In genomic region chr7:127417346-127417745, GRCh38 we compare ENCODE assay signal across 10 cellular contexts. TPM values are rescaled to one million over a fixed set of nuclear protein-coding genes. Genes with fewer than 3 reads are reported as not detected.
DNase-seq lines count a peak whose midpoint lies in the region; ATAC-seq, FAIRE-seq and TF ChIP-seq lines count a peak whose summit lies in the region.
"Had no signal": no experiment of that assay in that cellular context is flagged by ENCODE, and none has a peak within 500 bp of the region (broad histone marks: within the 10 kb centered on the region; RNA-seq: fewer than 3 reads in every experiment).

No MANE protein-coding gene starts in this region.

- no peaks in the 10 kb centered on the region for H3K36me3 ChIP-seq in Karpas-422 (ENCODE audit: insufficient read depth, low read length)
- no peaks in the 10 kb centered on the region for H3K36me3 ChIP-seq in heart left ventricle
- H3K36me3 ChIP-seq in adrenal gland (replicated peaks in 1 of 2) = no peaks in the 10 kb centered on the region

- H3K27me3 ChIP-seq in Karpas-422 (ENCODE audit: low read length) = no peaks in the 10 kb centered on the region
- peaks cover 0 to 8% (median 0%) of the 10 kb centered on the region in 9 donors for H3K27me3 ChIP-seq in heart left ventricle
- H3K27me3 ChIP-seq in adrenal gland = peaks cover 4% of the 10 kb centered on the region

- H3K27me3 Mint-ChIP-seq in activated CD4-positive, alpha-beta memory T cell treated with anti-CD3 and anti-CD28 coated beads, Interleukin-2, amount 10 ng/mL, durations not matched to agents 7 days and 5 days = peaks cover 2% of the 10 kb centered on the region

- peak; percentile 5 for FAIRE-seq in GM12891 (lab: Jason Lieb, UNC)
- FAIRE-seq: H1 had no signal

- no peak overlapping the region for H3K9ac ChIP-seq in Karpas-422 (ENCODE audit: low read length)

- H3K4me3 ChIP-seq in Karpas-422 (ENCODE audit: low read length) (no peak overlapping the region), heart left ventricle (no peak overlapping the region), adrenal gland (no peak overlapping the region)

- no peak overlapping the region for H3K4me3 Mint-ChIP-seq in activated CD4-positive, alpha-beta memory T cell treated with anti-CD3 and anti-CD28 coated beads, Interleukin-2, amount 10 ng/mL, durations not matched to agents 7 days and 5 days

- no peaks in the 10 kb centered on the region for H3K79me2 ChIP-seq in Karpas-422 (ENCODE audit: low read length)

- H4K20me1 ChIP-seq in Karpas-422 (ENCODE audit: insufficient read depth, low read depth, low read length) = no peaks in the 10 kb centered on the region

- DNase-seq in GM12891 (ENCODE audit: insufficient read length, low spot score) (no peak), Karpas-422 (no peak), NCI-H2107 (lab: John Stamatoyannopoulos, UW) (no peak), heart left ventricle (no peak), adrenal gland (no peak)
- no peak for DNase-seq in activated CD4-positive, alpha-beta memory T cell treated with anti-CD3 and anti-CD28 coated beads, Interleukin-2, amount 10 ng/mL, durations not matched to agents 7 days and 5 days
- DNase-seq: activated CD4-positive, CD25-positive, alpha-beta regulatory T cell had no signal

- H3K36me3 Mint-ChIP-seq in activated CD4-positive, alpha-beta memory T cell treated with anti-CD3 and anti-CD28 coated beads, Interleukin-2, amount 10 ng/mL, durations not matched to agents 7 days and 5 days (ENCODE audit: low read depth) = peaks cover 6% of the 10 kb centered on the region

- no peak overlapping the region for H3K27ac ChIP-seq in Karpas-422 (ENCODE audit: low read length)
- no peak overlapping the region for H3K27ac ChIP-seq in heart left ventricle
- no peak overlapping the region for H3K27ac ChIP-seq in adrenal gland

- POLR2A ChIA-PET in activated CD4-positive, alpha-beta memory T cell treated with anti-CD3 and anti-CD28 coated beads, Interleukin-2, amount 10 ng/mL, durations not matched to agents 7 days and 5 days (lab: Charles Lee) = interaction anchor here (1.3 kb wide), 1 partner anchor 25 kb away, joined by 12 read pairs; the partner anchor contains the start of gene ZNF800

- no peak overlapping the region for H3K27ac Mint-ChIP-seq in activated CD4-positive, alpha-beta memory T cell treated with anti-CD3 and anti-CD28 coated beads, Interleukin-2, amount 10 ng/mL, durations not matched to agents 7 days and 5 days

- TF ChIP-seq POLR2A in GM12891 (IDR thresholded peaks at IDR 0.05; ENCODE audit: low read depth, low read length) = no peak
- TF ChIP-seq POLR2A in heart left ventricle (IDR thresholded peaks at IDR 0.05) = no peak
- TF ChIP-seq POLR2A in adrenal gland (IDR thresholded peaks at IDR 0.05) = no peak

- H2AFZ ChIP-seq in Karpas-422 (ENCODE audit: low read length) = no peak overlapping the region

- H3K4me1 Mint-ChIP-seq in activated CD4-positive, alpha-beta memory T cell treated with anti-CD3 and anti-CD28 coated beads, Interleukin-2, amount 10 ng/mL, durations not matched to agents 7 days and 5 days = peaks cover 36% of the 10 kb centered on the region

- intact Hi-C loops in heart left ventricle (cut with DNase I) (loop anchor here in 1 of 10 donors (10.0 kb wide), 1 partner anchor 153 kb away; no protein-coding TSS in a partner anchor), adrenal gland (cut with DNase I) (no loop called here)

- ATAC-seq in GM19324 (IDR thresholded peaks at IDR 0.05; ENCODE audit: low FRiP score, unreplicated experiment) (peak; percentile 90), HG02852 (IDR thresholded peaks at IDR 0.05; ENCODE audit: unreplicated experiment) (peak; percentile 79), heart left ventricle (no peak)

- TF ChIP-seq CTCF in heart left ventricle (IDR thresholded peaks at IDR 0.05) (no peak), adrenal gland (IDR thresholded peaks at IDR 0.05) (no peak)

- H3K9me2 ChIP-seq in Karpas-422 (replicated peaks; ENCODE audit: insufficient read depth, low read length) = no peaks in the 10 kb centered on the region

- CTCF ChIA-PET in activated CD4-positive, alpha-beta memory T cell treated with anti-CD3 and anti-CD28 coated beads, Interleukin-2, amount 10 ng/mL, durations not matched to agents 7 days and 5 days (lab: Charles Lee) = interaction anchor here (1.1 kb wide), 1 partner anchor 25 kb away, joined by 4 read pairs; the partner anchor contains the start of gene ZNF800

- H3K4me1 ChIP-seq in Karpas-422 (ENCODE audit: low read length) (peaks cover 36% of the 10 kb centered on the region), heart left ventricle (peaks cover 0 to 18% (median 0%) of the 10 kb centered on the region in 12 donors), adrenal gland (replicated peaks in 1 of 2) (no peaks in the 10 kb centered on the region)

- H3K9me3 ChIP-seq in Karpas-422 (ENCODE audit: low read length) (no peaks in the 10 kb centered on the region), heart left ventricle (no peaks in the 10 kb centered on the region), adrenal gland (replicated peaks in 1 of 3) (no peaks in the 10 kb centered on the region)

- WGBS in heart left ventricle, 4 donors = 82 to 86% (median 84%) methylated on average over 4 of the region's 4 CpGs
- 76 to 82% (median 79%) methylated on average over 4 of the region's 4 CpGs for WGBS in adrenal gland, 4 donors

- H3K9me3 Mint-ChIP-seq in activated CD4-positive, alpha-beta memory T cell treated with anti-CD3 and anti-CD28 coated beads, Interleukin-2, amount 10 ng/mL, durations not matched to agents 7 days and 5 days = peaks cover 3% of the 10 kb centered on the region

- peak overlapping the region; percentile 22 for H3K4me2 ChIP-seq in Karpas-422 (ENCODE audit: low read depth, low read length, poor library complexity, severe bottlenecking)

TF ChIP-seq in GM12891, 5 proteins besides CTCF, POLR2A, EP300 and RAD21:
- TF ChIP-seq SPI1 (IDR thresholded peaks at IDR 0.05; ENCODE audit: low read depth, low read length) = no peak
- TF ChIP-seq POLR2AphosphoS5 (IDR thresholded peaks at IDR 0.05; ENCODE audit: low read depth, low read length) = no peak
- no peak for TF ChIP-seq PAX5 (IDR thresholded peaks at IDR 0.05; ENCODE audit: insufficient read depth, low read length, severe bottlenecking)
- TF ChIP-seq TAF1 (IDR thresholded peaks at IDR 0.05; ENCODE audit: low read depth, low read length) = no peak
- TF ChIP-seq POU2F2 (IDR thresholded peaks at IDR 0.05; ENCODE audit: low read depth, low read length) = no peak

RNA-seq across cellular contexts. Expression of gene ZNF800, which starts 24.8 kb away (rescaled TPM):
- polyA plus RNA-seq in GM12891 (2012; ENCODE audit: low read depth, missing spikeins) = 10.5 TPM
- total RNA-seq in Karpas-422 (2014; rRNA removed; shearing (Covaris generic); ENCODE audit: low replicate concordance) = 21.5 and 48.8 TPM in 2 replicates
- total RNA-seq in heart left ventricle = 10 to 100 TPM; 20.3 to 34.7 (median 22.9) TPM
- 1 to 10 TPM; 4.2 to 7.4 TPM for polyA plus RNA-seq in heart left ventricle
- 10 to 100 TPM; 37.2 to 38.0 TPM for total RNA-seq in activated CD4-positive, alpha-beta memory T cell treated with anti-CD3 and anti-CD28 coated beads, Interleukin-2, amount 10 ng/mL, durations not matched to agents 7 days and 5 days
- total RNA-seq in adrenal gland = 10 to 100 TPM; 17.5 to 41.6 (median 30.5) TPM
- 10 to 100 TPM; 11.0 to 21.5 (median 15.4) TPM for polyA plus RNA-seq in adrenal gland

Comparison
In these comparisons a context has a peak if more than half of its experiments do, and no peak if none do; other contexts are left out.
1. ATAC-seq: peak in GM19324 (single experiment) and HG02852 (single experiment); none in heart left ventricle (0 of 4).